In genomic region chr1:180219776-180220175, GRCh38 we compare ENCODE assay signal across 1 cellular context.
TF ChIP-seq lines count a peak whose summit lies in the region.

No MANE protein-coding gene starts in this region.

TF ChIP-seq in H1, 55 proteins besides CTCF, POLR2A, EP300 and RAD21 (continued from another document):
- TF ChIP-seq, protein P1, sequence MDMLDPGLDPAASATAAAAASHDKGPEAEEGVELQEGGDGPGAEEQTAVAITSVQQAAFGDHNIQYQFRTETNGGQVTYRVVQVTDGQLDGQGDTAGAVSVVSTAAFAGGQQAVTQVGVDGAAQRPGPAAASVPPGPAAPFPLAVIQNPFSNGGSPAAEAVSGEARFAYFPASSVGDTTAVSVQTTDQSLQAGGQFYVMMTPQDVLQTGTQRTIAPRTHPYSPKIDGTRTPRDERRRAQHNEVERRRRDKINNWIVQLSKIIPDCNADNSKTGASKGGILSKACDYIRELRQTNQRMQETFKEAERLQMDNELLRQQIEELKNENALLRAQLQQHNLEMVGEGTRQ (IDR thresholded peaks at IDR 0.05; ENCODE audit: low read length), result no peak
- TF ChIP-seq MAFK (IDR thresholded peaks at IDR 0.05; ENCODE audit: low read depth, low read length), result no peak
- no peak for TF ChIP-seq SIRT6 (IDR thresholded peaks at IDR 0.05; ENCODE audit: low read length)
- no peak for TF ChIP-seq NANOG (IDR thresholded peaks at IDR 0.05; ENCODE audit: insufficient read depth, low read depth, low read length, poor library complexity, severe bottlenecking)
- TF ChIP-seq SP4 (IDR thresholded peaks at IDR 0.05; ENCODE audit: low read length), result no peak
- TF ChIP-seq, protein P2, sequence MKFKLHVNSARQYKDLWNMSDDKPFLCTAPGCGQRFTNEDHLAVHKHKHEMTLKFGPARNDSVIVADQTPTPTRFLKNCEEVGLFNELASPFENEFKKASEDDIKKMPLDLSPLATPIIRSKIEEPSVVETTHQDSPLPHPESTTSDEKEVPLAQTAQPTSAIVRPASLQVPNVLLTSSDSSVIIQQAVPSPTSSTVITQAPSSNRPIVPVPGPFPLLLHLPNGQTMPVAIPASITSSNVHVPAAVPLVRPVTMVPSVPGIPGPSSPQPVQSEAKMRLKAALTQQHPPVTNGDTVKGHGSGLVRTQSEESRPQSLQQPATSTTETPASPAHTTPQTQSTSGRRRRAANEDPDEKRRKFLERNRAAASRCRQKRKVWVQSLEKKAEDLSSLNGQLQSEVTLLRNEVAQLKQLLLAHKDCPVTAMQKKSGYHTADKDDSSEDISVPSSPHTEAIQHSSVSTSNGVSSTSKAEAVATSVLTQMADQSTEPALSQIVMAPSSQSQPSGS (IDR thresholded peaks at IDR 0.05; ENCODE audit: low read length), result no peak
- TF ChIP-seq KDM5A (IDR thresholded peaks at IDR 0.05; ENCODE audit: low read length), result no peak
- no peak for TF ChIP-seq CHD2 (IDR thresholded peaks at IDR 0.05; ENCODE audit: low read length)
- no peak for TF ChIP-seq JUND (IDR thresholded peaks at IDR 0.05; ENCODE audit: low read length)
- no peak for TF ChIP-seq RBBP5 (IDR thresholded peaks at IDR 0.05; ENCODE audit: borderline replicate concordance, low read depth, low read length)
- TF ChIP-seq, protein P3, sequence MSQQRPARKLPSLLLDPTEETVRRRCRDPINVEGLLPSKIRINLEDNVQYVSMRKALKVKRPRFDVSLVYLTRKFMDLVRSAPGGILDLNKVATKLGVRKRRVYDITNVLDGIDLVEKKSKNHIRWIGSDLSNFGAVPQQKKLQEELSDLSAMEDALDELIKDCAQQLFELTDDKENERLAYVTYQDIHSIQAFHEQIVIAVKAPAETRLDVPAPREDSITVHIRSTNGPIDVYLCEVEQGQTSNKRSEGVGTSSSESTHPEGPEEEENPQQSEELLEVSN (IDR thresholded peaks at IDR 0.05), result no peak
- no peak for TF ChIP-seq HDAC2 (IDR thresholded peaks at IDR 0.05; ENCODE audit: borderline replicate concordance in 1 of 2, low read depth in 2 of 2, low read length in 2 of 2)
- TF ChIP-seq CTBP2 (IDR thresholded peaks at IDR 0.05; ENCODE audit: borderline replicate concordance, insufficient read depth, insufficient read length, low read length), result no peak
- no peak for TF ChIP-seq CREB1 (IDR thresholded peaks at IDR 0.05)
TF ChIP-seq in H1: peak in this region for 0.
